9 cellular contexts compared by ENCODE assay signal in the genomic region with DNA sequence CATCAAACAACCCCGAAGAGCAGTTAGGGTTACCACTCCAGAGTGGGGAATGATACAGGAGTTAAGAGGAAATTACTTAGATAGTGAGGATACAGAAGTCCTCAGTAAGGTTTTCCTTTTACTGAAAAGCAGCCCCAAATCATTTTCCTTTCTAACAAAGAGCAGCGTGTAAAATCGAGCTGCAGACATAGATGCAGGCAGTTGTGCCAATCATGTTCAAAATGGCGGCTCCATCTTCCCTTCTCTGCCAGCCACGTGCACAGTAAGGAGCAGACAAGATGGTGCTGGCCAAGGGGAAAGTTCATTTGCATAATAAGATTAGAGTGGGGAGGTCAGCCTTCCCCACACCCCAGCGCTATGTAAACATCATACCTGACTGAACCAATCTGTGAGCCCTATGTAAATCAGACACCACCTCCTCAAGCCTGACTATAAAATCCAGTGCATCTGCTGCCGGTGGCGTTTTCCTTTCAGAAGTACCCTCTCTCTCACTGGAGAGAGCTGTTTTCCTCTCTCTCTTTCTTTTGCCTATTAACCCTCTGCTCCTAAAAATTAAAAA.
DNase-seq lines count a peak whose midpoint lies in the region; ATAC-seq and TF ChIP-seq lines count a peak whose summit lies in the region.
"Had no signal": no experiment of that assay in that cellular context is flagged by ENCODE, and none has a peak within 500 bp of the region (broad histone marks: within the 10 kb centered on the region; RNA-seq: fewer than 3 reads in every experiment).

No MANE protein-coding gene starts in this region.

- peak; percentile 44 for DNase-seq in NCI-H1436 (lab: John Stamatoyannopoulos, UW)
- DNase-seq in NCI-H1436 treated with DMSO at 0.1 percent for 48 hours (lab: John Stamatoyannopoulos, UW): no peak
- DNase-seq in NCI-H2196 treated with DMSO at 0.1 percent for 48 hours (lab: John Stamatoyannopoulos, UW; ENCODE audit: unreplicated experiment): peak; percentile 86
- peak; percentile 15 for DNase-seq in amniotic epithelial cell (ENCODE audit: low read depth)
- DNase-seq in retina: peak; percentile 64
- no peak for DNase-seq in erythroblast (lab: John Stamatoyannopoulos, UW)

- no peak for TF ChIP-seq POLR2A in erythroblast (IDR thresholded peaks at IDR 0.05; ENCODE audit: low read length)

- no peak for ATAC-seq in HG03108 (IDR thresholded peaks at IDR 0.05; ENCODE audit: unreplicated experiment)
- ATAC-seq in HG03097 (IDR thresholded peaks at IDR 0.05; ENCODE audit: low FRiP score, unreplicated experiment): no peak
- ATAC-seq: foreskin keratinocyte had no signal

Comparison
In these comparisons a context has a peak if more than half of its experiments do, and no peak if none do; other contexts are left out.
1. DNase-seq: peak in NCI-H1436 (single experiment), NCI-H2196 treated with DMSO at 0.1 percent for 48 hours (single experiment), amniotic epithelial cell (single experiment) and retina (single experiment); none in NCI-H1436 treated with DMSO at 0.1 percent for 48 hours (single experiment) and erythroblast (0 of 2).